Comparison of ENCODE assay signal across 2 cellular contexts in the genomic region with DNA sequence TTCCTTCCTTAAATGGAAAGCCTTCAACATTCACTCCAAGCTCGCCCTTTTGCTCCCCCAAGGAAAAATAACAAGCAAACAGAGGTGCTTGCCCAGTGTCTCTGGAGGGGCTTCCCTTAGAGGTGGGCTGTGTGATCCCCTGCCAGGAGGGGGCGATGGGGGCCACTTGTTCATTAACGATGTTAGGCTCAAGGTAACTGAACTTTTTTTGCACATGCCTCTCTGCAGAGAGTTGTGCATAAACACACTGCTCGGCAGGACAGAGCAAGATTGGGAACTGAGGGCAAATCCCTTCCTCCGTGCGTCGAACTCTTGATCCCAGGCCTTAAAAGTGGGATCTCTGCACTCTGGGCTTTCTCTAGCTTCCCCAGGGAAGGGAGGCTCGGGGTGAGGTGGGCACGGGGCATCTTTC.
TF ChIP-seq lines count a peak whose summit lies in the region.

No MANE protein-coding gene starts in this region.

TF ChIP-seq in A549, 52 proteins besides CTCF, POLR2A, EP300 and RAD21:
- no peak for TF ChIP-seq HOXB5 (CRISPR knock-in tag; IDR thresholded peaks at IDR 0.05)
- TF ChIP-seq HOXB13 (CRISPR knock-in tag; IDR thresholded peaks at IDR 0.05; ENCODE audit: low read depth), result peak; percentile 14; the same call in 1 of the 2 replicates
- no peak for TF ChIP-seq EHF (CRISPR knock-in tag; IDR thresholded peaks at IDR 0.05)
- 0 out of 2 replicates have a peak, but pooled peaks have one; percentile 49 for TF ChIP-seq FOSB (CRISPR knock-in tag; IDR thresholded peaks at IDR 0.05)
- TF ChIP-seq, protein P1, sequence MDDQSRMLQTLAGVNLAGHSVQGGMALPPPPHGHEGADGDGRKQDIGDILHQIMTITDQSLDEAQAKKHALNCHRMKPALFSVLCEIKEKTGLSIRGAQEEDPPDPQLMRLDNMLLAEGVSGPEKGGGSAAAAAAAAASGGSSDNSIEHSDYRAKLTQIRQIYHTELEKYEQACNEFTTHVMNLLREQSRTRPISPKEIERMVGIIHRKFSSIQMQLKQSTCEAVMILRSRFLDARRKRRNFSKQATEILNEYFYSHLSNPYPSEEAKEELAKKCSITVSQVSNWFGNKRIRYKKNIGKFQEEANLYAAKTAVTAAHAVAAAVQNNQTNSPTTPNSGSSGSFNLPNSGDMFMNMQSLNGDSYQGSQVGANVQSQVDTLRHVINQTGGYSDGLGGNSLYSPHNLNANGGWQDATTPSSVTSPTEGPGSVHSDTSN (IDR thresholded peaks at IDR 0.05), result 0 out of 2 replicates have a peak, but pooled peaks have one; percentile 32
- no peak for TF ChIP-seq HOXA7 (CRISPR knock-in tag; IDR thresholded peaks at IDR 0.05)
- TF ChIP-seq RFX5 (IDR thresholded peaks at IDR 0.05), result no peak

TF ChIP-seq in HCT116, 20 proteins besides CTCF, POLR2A, EP300 and RAD21:
- no peak for TF ChIP-seq JUND (IDR thresholded peaks at IDR 0.05)
- TF ChIP-seq EGR1 (IDR thresholded peaks at IDR 0.05; ENCODE audit: low read depth), result no peak
- TF ChIP-seq SRF (IDR thresholded peaks at IDR 0.05; ENCODE audit: low read depth), result no peak
- no peak for TF ChIP-seq ELF1 (IDR thresholded peaks at IDR 0.05; ENCODE audit: borderline replicate concordance, low read depth)
- TF ChIP-seq, protein P2, sequence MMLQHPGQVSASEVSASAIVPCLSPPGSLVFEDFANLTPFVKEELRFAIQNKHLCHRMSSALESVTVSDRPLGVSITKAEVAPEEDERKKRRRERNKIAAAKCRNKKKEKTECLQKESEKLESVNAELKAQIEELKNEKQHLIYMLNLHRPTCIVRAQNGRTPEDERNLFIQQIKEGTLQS (IDR thresholded peaks at IDR 0.05), result no peak
- TF ChIP-seq FOSL1 (IDR thresholded peaks at IDR 0.05; ENCODE audit: low read depth), result no peak
- TF ChIP-seq, protein P3, sequence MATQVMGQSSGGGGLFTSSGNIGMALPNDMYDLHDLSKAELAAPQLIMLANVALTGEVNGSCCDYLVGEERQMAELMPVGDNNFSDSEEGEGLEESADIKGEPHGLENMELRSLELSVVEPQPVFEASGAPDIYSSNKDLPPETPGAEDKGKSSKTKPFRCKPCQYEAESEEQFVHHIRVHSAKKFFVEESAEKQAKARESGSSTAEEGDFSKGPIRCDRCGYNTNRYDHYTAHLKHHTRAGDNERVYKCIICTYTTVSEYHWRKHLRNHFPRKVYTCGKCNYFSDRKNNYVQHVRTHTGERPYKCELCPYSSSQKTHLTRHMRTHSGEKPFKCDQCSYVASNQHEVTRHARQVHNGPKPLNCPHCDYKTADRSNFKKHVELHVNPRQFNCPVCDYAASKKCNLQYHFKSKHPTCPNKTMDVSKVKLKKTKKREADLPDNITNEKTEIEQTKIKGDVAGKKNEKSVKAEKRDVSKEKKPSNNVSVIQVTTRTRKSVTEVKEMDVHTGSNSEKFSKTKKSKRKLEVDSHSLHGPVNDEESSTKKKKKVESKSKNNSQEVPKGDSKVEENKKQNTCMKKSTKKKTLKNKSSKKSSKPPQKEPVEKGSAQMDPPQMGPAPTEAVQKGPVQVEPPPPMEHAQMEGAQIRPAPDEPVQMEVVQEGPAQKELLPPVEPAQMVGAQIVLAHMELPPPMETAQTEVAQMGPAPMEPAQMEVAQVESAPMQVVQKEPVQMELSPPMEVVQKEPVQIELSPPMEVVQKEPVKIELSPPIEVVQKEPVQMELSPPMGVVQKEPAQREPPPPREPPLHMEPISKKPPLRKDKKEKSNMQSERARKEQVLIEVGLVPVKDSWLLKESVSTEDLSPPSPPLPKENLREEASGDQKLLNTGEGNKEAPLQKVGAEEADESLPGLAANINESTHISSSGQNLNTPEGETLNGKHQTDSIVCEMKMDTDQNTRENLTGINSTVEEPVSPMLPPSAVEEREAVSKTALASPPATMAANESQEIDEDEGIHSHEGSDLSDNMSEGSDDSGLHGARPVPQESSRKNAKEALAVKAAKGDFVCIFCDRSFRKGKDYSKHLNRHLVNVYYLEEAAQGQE (IDR thresholded peaks at IDR 0.05; ENCODE audit: low read depth), result no peak
- TF ChIP-seq, protein P4, sequence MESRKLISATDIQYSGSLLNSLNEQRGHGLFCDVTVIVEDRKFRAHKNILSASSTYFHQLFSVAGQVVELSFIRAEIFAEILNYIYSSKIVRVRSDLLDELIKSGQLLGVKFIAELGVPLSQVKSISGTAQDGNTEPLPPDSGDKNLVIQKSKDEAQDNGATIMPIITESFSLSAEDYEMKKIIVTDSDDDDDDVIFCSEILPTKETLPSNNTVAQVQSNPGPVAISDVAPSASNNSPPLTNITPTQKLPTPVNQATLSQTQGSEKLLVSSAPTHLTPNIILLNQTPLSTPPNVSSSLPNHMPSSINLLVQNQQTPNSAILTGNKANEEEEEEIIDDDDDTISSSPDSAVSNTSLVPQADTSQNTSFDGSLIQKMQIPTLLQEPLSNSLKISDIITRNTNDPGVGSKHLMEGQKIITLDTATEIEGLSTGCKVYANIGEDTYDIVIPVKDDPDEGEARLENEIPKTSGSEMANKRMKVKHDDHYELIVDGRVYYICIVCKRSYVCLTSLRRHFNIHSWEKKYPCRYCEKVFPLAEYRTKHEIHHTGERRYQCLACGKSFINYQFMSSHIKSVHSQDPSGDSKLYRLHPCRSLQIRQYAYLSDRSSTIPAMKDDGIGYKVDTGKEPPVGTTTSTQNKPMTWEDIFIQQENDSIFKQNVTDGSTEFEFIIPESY (IDR thresholded peaks at IDR 0.05; ENCODE audit: extremely low read depth, insufficient replicate concordance, low read length), result no peak
- no peak for TF ChIP-seq EZH2phosphoT487 (IDR thresholded peaks at IDR 0.05; ENCODE audit: borderline replicate concordance)
- no peak for TF ChIP-seq EZH2 (IDR thresholded peaks at IDR 0.05)
- TF ChIP-seq CBX3 (IDR thresholded peaks at IDR 0.05; ENCODE audit: low read depth), result no peak
- no peak for TF ChIP-seq ZNF274 (IDR thresholded peaks at IDR 0.05; ENCODE audit: low read depth, low read length)
- no peak for TF ChIP-seq YY1 (IDR thresholded peaks at IDR 0.05; ENCODE audit: extremely low read depth, insufficient replicate concordance, low read depth, low read length)
- no peak for TF ChIP-seq SP1 (IDR thresholded peaks at IDR 0.05; ENCODE audit: low read depth)
- TF ChIP-seq POLR2AphosphoS5 (IDR thresholded peaks at IDR 0.05; ENCODE audit: low read depth, low read length), result no peak
- no peak for TF ChIP-seq CEBPB (IDR thresholded peaks at IDR 0.05; ENCODE audit: low read depth)
- TF ChIP-seq TCF7L2 (IDR thresholded peaks at IDR 0.05; ENCODE audit: borderline replicate concordance, extremely low read depth, insufficient read depth, insufficient read length), result no peak
- no peak for TF ChIP-seq SIN3A (IDR thresholded peaks at IDR 0.05; ENCODE audit: low read depth)
- TF ChIP-seq, protein P5, sequence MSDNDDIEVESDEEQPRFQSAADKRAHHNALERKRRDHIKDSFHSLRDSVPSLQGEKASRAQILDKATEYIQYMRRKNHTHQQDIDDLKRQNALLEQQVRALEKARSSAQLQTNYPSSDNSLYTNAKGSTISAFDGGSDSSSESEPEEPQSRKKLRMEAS (IDR thresholded peaks at IDR 0.05), result no peak
- TF ChIP-seq ZFX (IDR thresholded peaks at IDR 0.05), result no peak
TF ChIP-seq in HCT116: peak in this region for 0.
